10 cellular contexts compared by ENCODE assay signal in the genomic region with DNA sequence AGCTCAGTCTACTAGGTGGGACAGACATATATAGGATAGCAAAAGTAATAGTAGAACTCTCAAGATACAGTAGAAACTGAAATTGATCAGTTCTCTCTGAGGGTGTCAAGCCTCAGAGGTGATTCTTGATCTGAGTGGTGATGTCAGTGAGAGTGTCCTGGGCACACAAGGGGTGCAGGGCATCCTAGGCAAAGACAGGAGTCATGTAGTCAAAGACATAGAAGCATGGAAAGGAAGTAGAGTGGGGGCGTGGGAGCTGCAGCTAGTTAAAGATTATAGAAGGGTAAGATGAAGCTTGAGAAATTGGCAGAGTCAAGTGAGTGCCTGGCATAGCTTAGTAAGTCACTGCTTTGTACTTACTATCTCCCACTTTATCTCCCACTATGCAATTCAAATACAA. TPM values are rescaled to one million over a fixed set of nuclear protein-coding genes. Genes with fewer than 3 reads are reported as not detected.
DNase-seq lines count a peak whose midpoint lies in the region; ATAC-seq and TF ChIP-seq lines count a peak whose summit lies in the region.
"Had no signal": no experiment of that assay in that cellular context is flagged by ENCODE, and none has a peak within 500 bp of the region (broad histone marks: within the 10 kb centered on the region; RNA-seq: fewer than 3 reads in every experiment).

No MANE protein-coding gene starts in this region.

- DNase-seq in kidney epithelial cell (ENCODE audit: low read depth): peak; percentile 73
- no peak for DNase-seq in SW 1271 (lab: John Stamatoyannopoulos, UW)
- no peak for DNase-seq in DMS 273 treated with DMSO at 0.1 percent for 48 hours (lab: John Stamatoyannopoulos, UW)
- no peak for DNase-seq in GM23338 (ENCODE audit: low spot score)
- no peak for DNase-seq in nucleus accumbens (lab: John Stamatoyannopoulos, UW)
- DNase-seq: activated B cell treated with CpG ODN at 0.5 μM for 24 hours had no signal

- H3K27ac ChIP-seq in GM23338 (ENCODE audit: low read depth): no peak overlapping the region

- H3K36me3 ChIP-seq in kidney epithelial cell (ENCODE audit: control insufficient read depth, insufficient read depth, low read length) (no peaks in the 10 kb centered on the region), GM23338 (ENCODE audit: insufficient read depth) (no peaks in the 10 kb centered on the region; the same call in 1 of the 2 replicates)

- H3K4me1 Mint-ChIP-seq in GM23338: no peaks in the 10 kb centered on the region
- H3K4me1 Mint-ChIP-seq: activated B cell treated with CpG ODN at 0.5 μM for 24 hours had no signal

- no peak overlapping the region for H2AFZ ChIP-seq in GM23338

- H3K27me3 Mint-ChIP-seq in GM23338 (ENCODE audit: insufficient read depth, low read depth, poor library complexity): no peaks in the 10 kb centered on the region
- H3K27me3 Mint-ChIP-seq: activated B cell treated with CpG ODN at 0.5 μM for 24 hours had no signal

- H3K27ac Mint-ChIP-seq in GM23338: no peak overlapping the region
- H3K27ac Mint-ChIP-seq: activated B cell treated with CpG ODN at 0.5 μM for 24 hours had no signal

- no peaks in the 10 kb centered on the region for H3K9me3 Mint-ChIP-seq in GM23338
- H3K9me3 Mint-ChIP-seq: activated B cell treated with CpG ODN at 0.5 μM for 24 hours, neural crest cell had no signal

- H3K79me2 ChIP-seq in GM23338 (replicated peaks; ENCODE audit: insufficient read depth): no peaks in the 10 kb centered on the region

- TF ChIP-seq CTCF in kidney epithelial cell (IDR thresholded peaks at IDR 0.05; ENCODE audit: insufficient read depth, low read length, poor library complexity, severe bottlenecking) (no peak), GM23338 (conservative IDR thresholded peaks at IDR 0.05; ENCODE audit: low read depth in 2 of 2) (no peak)

- H3K4me3 Mint-ChIP-seq in GM23338: no peak overlapping the region
- H3K4me3 Mint-ChIP-seq: activated B cell treated with CpG ODN at 0.5 μM for 24 hours, neural crest cell had no signal

- no peaks in the 10 kb centered on the region for H3F3A ChIP-seq in GM23338 (replicated peaks; ENCODE audit: low read depth)

- H3K27me3 ChIP-seq in kidney epithelial cell (ENCODE audit: control insufficient read depth, insufficient read depth, low read length) (no peaks in the 10 kb centered on the region), GM23338 (ENCODE audit: insufficient read depth) (no peaks in the 10 kb centered on the region)

- H3K36me3 Mint-ChIP-seq in GM23338 (ENCODE audit: low read depth): peaks cover 1% of the 10 kb centered on the region

- no peak overlapping the region for H3K4me2 ChIP-seq in GM23338

- ATAC-seq in GM18511 (IDR thresholded peaks at IDR 0.05; ENCODE audit: unreplicated experiment) (peak; percentile 99), GM21447 (IDR thresholded peaks at IDR 0.05; ENCODE audit: unreplicated experiment) (peak; percentile 99), HG03432 (IDR thresholded peaks at IDR 0.05; ENCODE audit: unreplicated experiment) (peak; percentile 98), GM23338 (no peak)

- no peaks in the 10 kb centered on the region for H4K20me1 ChIP-seq in GM23338 (replicated peaks; ENCODE audit: insufficient read depth)

- no peaks in the 10 kb centered on the region for H3K4me1 ChIP-seq in GM23338 (ENCODE audit: insufficient read depth)

- no peaks in the 10 kb centered on the region for H3K9me2 ChIP-seq in GM23338 (ENCODE audit: insufficient read depth)

- H3K4me3 ChIP-seq in kidney epithelial cell (ENCODE audit: low read depth, low read length) (no peak overlapping the region), GM23338 (no peak overlapping the region)

TF ChIP-seq in GM23338, 12 proteins besides CTCF, POLR2A, EP300 and RAD21 (continues in another document):
- TF ChIP-seq ZNF331 (CRISPR knock-in tag; IDR thresholded peaks at IDR 0.05; ENCODE audit: low read depth): no peak
- TF ChIP-seq ZNF114 (CRISPR knock-in tag; IDR thresholded peaks at IDR 0.05): no peak
- TF ChIP-seq POLR2AphosphoS5 (IDR thresholded peaks at IDR 0.05; ENCODE audit: low read depth): no peak
- TF ChIP-seq NANOG (IDR thresholded peaks at IDR 0.05; ENCODE audit: borderline replicate concordance): no peak
- no peak for TF ChIP-seq CREB1 (CRISPR knock-in tag; IDR thresholded peaks at IDR 0.05; ENCODE audit: low read depth)
- TF ChIP-seq EZH2phosphoT487 (IDR thresholded peaks at IDR 0.05; ENCODE audit: unreplicated experiment): no peak
- no peak for TF ChIP-seq JUNB (IDR thresholded peaks at IDR 0.05; ENCODE audit: unreplicated experiment)
- TF ChIP-seq, protein P1, sequence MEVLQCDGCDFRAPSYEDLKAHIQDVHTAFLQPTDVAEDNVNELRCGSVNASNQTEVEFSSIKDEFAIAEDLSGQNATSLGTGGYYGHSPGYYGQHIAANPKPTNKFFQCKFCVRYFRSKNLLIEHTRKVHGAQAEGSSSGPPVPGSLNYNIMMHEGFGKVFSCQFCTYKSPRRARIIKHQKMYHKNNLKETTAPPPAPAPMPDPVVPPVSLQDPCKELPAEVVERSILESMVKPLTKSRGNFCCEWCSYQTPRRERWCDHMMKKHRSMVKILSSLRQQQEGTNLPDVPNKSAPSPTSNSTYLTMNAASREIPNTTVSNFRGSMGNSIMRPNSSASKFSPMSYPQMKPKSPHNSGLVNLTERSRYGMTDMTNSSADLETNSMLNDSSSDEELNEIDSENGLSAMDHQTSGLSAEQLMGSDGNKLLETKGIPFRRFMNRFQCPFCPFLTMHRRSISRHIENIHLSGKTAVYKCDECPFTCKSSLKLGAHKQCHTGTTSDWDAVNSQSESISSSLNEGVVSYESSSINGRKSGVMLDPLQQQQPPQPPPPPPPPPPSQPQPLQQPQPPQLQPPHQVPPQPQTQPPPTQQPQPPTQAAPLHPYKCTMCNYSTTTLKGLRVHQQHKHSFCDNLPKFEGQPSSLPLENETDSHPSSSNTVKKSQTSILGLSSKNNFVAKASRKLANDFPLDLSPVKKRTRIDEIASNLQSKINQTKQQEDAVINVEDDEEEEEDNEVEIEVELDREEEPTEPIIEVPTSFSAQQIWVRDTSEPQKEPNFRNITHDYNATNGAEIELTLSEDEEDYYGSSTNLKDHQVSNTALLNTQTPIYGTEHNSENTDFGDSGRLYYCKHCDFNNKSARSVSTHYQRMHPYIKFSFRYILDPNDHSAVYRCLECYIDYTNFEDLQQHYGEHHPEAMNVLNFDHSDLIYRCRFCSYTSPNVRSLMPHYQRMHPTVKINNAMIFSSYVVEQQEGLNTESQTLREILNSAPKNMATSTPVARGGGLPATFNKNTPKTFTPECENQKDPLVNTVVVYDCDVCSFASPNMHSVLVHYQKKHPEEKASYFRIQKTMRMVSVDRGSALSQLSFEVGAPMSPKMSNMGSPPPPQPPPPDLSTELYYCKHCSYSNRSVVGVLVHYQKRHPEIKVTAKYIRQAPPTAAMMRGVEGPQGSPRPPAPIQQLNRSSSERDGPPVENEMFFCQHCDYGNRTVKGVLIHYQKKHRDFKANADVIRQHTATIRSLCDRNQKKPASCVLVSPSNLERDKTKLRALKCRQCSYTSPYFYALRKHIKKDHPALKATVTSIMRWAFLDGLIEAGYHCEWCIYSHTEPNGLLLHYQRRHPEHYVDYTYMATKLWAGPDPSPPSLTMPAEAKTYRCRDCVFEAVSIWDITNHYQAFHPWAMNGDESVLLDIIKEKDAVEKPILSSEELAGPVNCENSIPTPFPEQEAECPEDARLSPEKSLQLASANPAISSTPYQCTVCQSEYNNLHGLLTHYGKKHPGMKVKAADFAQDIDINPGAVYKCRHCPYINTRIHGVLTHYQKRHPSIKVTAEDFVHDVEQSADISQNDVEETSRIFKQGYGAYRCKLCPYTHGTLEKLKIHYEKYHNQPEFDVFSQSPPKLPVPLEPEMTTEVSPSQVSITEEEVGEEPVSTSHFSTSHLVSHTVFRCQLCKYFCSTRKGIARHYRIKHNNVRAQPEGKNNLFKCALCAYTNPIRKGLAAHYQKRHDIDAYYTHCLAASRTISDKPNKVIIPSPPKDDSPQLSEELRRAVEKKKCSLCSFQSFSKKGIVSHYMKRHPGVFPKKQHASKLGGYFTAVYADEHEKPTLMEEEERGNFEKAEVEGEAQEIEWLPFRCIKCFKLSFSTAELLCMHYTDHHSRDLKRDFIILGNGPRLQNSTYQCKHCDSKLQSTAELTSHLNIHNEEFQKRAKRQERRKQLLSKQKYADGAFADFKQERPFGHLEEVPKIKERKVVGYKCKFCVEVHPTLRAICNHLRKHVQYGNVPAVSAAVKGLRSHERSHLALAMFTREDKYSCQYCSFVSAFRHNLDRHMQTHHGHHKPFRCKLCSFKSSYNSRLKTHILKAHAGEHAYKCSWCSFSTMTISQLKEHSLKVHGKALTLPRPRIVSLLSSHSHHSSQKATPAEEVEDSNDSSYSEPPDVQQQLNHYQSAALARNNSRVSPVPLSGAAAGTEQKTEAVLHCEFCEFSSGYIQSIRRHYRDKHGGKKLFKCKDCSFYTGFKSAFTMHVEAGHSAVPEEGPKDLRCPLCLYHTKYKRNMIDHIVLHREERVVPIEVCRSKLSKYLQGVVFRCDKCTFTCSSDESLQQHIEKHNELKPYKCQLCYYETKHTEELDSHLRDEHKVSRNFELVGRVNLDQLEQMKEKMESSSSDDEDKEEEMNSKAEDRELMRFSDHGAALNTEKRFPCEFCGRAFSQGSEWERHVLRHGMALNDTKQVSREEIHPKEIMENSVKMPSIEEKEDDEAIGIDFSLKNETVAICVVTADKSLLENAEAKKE (CRISPR knock-in tag; IDR thresholded peaks at IDR 0.05): no peak

RNA-seq across cellular contexts. Expression of a gene that starts 22.8 kb away (rescaled TPM):
- total RNA-seq in kidney epithelial cell: 5.7 and 6.1 TPM in 2 replicates
- 43.3 and 44.0 TPM in 2 replicates for total RNA-seq in GM23338 (2014; rRNA removed; shearing (Covaris generic))
- 19.0 and 26.6 TPM in 2 replicates for polyA plus RNA-seq in GM23338 (2016; fragmentation: Nextera tagmentation; extraction: Ambion mirVana)
